19 cellular contexts compared by ENCODE assay signal in the genomic region with DNA sequence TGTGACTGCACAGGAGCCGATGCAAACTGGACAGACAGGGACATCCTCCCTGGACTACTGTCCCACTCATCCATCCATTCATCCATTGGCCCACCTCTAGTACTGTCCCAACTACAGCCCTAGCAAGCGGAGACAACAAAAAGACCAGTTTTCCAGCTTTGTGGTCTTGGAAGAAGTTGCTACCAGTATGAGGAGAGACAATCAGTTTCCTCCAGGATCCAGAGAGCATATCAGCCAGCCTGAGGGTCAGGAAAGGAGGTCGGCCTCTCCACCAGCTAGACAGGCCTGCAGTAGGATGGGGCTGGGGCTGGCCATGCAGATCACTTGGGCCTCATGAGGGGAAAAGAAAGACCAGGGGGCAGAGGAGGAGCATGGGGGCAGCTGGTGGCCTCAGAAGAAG. TPM values are rescaled to one million over a fixed set of nuclear protein-coding genes. Genes with fewer than 3 reads are reported as not detected.
DNase-seq lines count a peak whose midpoint lies in the region; ATAC-seq and TF ChIP-seq lines count a peak whose summit lies in the region.
"Had no signal": no experiment of that assay in that cellular context is flagged by ENCODE, and none has a peak within 500 bp of the region (broad histone marks: within the 10 kb centered on the region; RNA-seq: fewer than 3 reads in every experiment).

No MANE protein-coding gene starts in this region.

- DNase-seq in activated CD8-positive, alpha-beta memory T cell treated with anti-CD3 and anti-CD28 coated beads, Interleukin-2, amount 10 ng/mL, durations not matched to agents 7 days and 5 days, result peak; percentile 26
- no peak for DNase-seq in activated CD8-positive, alpha-beta memory T cell treated with anti-CD3 and anti-CD28 coated beads, Interleukin-2, amount 50 U/mL, for 4 hours
- DNase-seq in CD8-positive, alpha-beta T cell, result no peak
- peak; percentile 42 for DNase-seq in endodermal cell
- DNase-seq in trophoblast cell, result peak; percentile 45 to 65
- no peak for DNase-seq in AML-193 (lab: John Stamatoyannopoulos, UW)
- no peak for DNase-seq in GDM1 (lab: John Stamatoyannopoulos, UW)
- DNase-seq: COR-L47, DMS 273 treated with DMSO at 0.1 percent for 48 hours, GM23248, HCEC 1CT, IMR-90, NCI-H1417, NCI-H1930, NCI-H345, NCI-H524 treated with DMSO at 0.1 percent for 48 hours had no signal

- intact Hi-C loops in CD8-positive, alpha-beta T cell (cut with DNase I, micrococcal nuclease), result loop anchor here in 1 of 2 experiments (5.0 kb wide), 1 partner anchor 517 kb away; no protein-coding TSS in a partner anchor

- TF ChIP-seq CTCF in CD8-positive, alpha-beta T cell (IDR thresholded peaks at IDR 0.05), result no peak
- no peak for TF ChIP-seq CTCF in endodermal cell (conservative IDR thresholded peaks at IDR 0.05)

- no peak overlapping the region for H2AFZ ChIP-seq in trophoblast cell (ENCODE audit: insufficient read depth, low read length, poor library complexity)
- H2AFZ ChIP-seq: GM23248 had no signal

- no peak overlapping the region for H3K14ac ChIP-seq in trophoblast cell (ENCODE audit: low read length)

- H3K4me1 ChIP-seq in CD8-positive, alpha-beta T cell (ENCODE audit: insufficient read depth, low read length), result peaks cover 55% of the 10 kb centered on the region
- H3K4me1 ChIP-seq in endodermal cell (ENCODE audit: control insufficient read depth, insufficient read depth, low read length) (peaks cover 4% of the 10 kb centered on the region), trophoblast cell (ENCODE audit: control insufficient read depth in 1 of 2, insufficient read depth in 2 of 2, low read length in 2 of 2) (no peaks in the 10 kb centered on the region)

- H2AK5ac ChIP-seq in trophoblast cell (ENCODE audit: low read length), result no peak overlapping the region

- no peaks in the 10 kb centered on the region for H3K79me1 ChIP-seq in trophoblast cell (ENCODE audit: low read length)

- WGBS in endodermal cell (ENCODE audit: insufficient coverage in 1 of 2, insufficient read length in 1 of 2), 2 experiments, result 86 to 90% methylated on average over 1 to 3 of the region's 3 CpGs
- WGBS in trophoblast cell (ENCODE audit: extremely low coverage, insufficient coverage, insufficient read length), result no CpG with 5 or more reads among the region's 3 CpGs

- H3K4me2 ChIP-seq in trophoblast cell (ENCODE audit: low read length), result no peak overlapping the region

- H3K27ac Mint-ChIP-seq in activated CD8-positive, alpha-beta memory T cell treated with anti-CD3 and anti-CD28 coated beads, Interleukin-2, amount 10 ng/mL, durations not matched to agents 7 days and 5 days, result no peak overlapping the region
- peak overlapping the region; percentile 68 for H3K27ac Mint-ChIP-seq in CD8-positive, alpha-beta T cell
- H3K27ac Mint-ChIP-seq in endodermal cell, result no peak overlapping the region

- no peak overlapping the region for H2BK12ac ChIP-seq in trophoblast cell (ENCODE audit: low read length)

- H3K27ac ChIP-seq in CD8-positive, alpha-beta T cell (ENCODE audit: low read depth, low read length), result no peak overlapping the region
- H3K27ac ChIP-seq in endodermal cell (ENCODE audit: low read depth, low read length) (no peak overlapping the region), trophoblast cell (ENCODE audit: low read depth, low read length) (no peak overlapping the region)
- H3K27ac ChIP-seq: GM23248 had no signal

- H4K91ac ChIP-seq in trophoblast cell (ENCODE audit: low read depth, low read length), result no peak overlapping the region

- H4K8ac ChIP-seq in trophoblast cell (ENCODE audit: low read depth, low read length), result no peak overlapping the region

- peaks cover 18% of the 10 kb centered on the region for H3K4me1 Mint-ChIP-seq in activated CD8-positive, alpha-beta memory T cell treated with anti-CD3 and anti-CD28 coated beads, Interleukin-2, amount 10 ng/mL, durations not matched to agents 7 days and 5 days
- peaks cover 60% of the 10 kb centered on the region for H3K4me1 Mint-ChIP-seq in CD8-positive, alpha-beta T cell (ENCODE audit: low read depth)
- peaks cover 16% of the 10 kb centered on the region for H3K4me1 Mint-ChIP-seq in endodermal cell

- no peak for ATAC-seq in activated CD8-positive, alpha-beta memory T cell treated with anti-CD3 and anti-CD28 coated beads, Interleukin-2, amount 10 ng/mL, durations not matched to agents 7 days and 5 days
- no peak for ATAC-seq in CD8-positive, alpha-beta T cell
- no peak for ATAC-seq in HG02973 (IDR thresholded peaks at IDR 0.05; ENCODE audit: unreplicated experiment)

- POLR2A ChIA-PET in CD8-positive, alpha-beta T cell (lab: Charles Lee), result interaction anchor here (0.7 to 1.2 kb wide), 3 partner anchors 15 to 355 kb away, joined by 3 read pairs; a partner anchor contains a TSS

- H3K4ac ChIP-seq in trophoblast cell (ENCODE audit: low read depth, low read length), result no peak overlapping the region

- no peak overlapping the region for H3K18ac ChIP-seq in trophoblast cell (ENCODE audit: low read length)

- H3K9ac ChIP-seq in endodermal cell (ENCODE audit: extremely low read depth, low read length, poor library complexity, severe bottlenecking) (no peak overlapping the region), trophoblast cell (ENCODE audit: low read length) (no peak overlapping the region)
- H3K9ac ChIP-seq: GM23248 had no signal

- no peak overlapping the region for H4K12ac ChIP-seq in trophoblast cell (ENCODE audit: low read depth, low read length)

- CTCF ChIA-PET in activated CD8-positive, alpha-beta memory T cell treated with anti-CD3 and anti-CD28 coated beads, Interleukin-2, amount 10 ng/mL, durations not matched to agents 7 days and 5 days (lab: Charles Lee), result interaction anchor here (0.7 kb wide), 1 partner anchor 315 kb away, joined by 3 read pairs; no protein-coding TSS in a partner anchor
- CTCF ChIA-PET in CD8-positive, alpha-beta T cell (lab: Charles Lee), result interaction anchor here (0.6 to 5.0 kb wide), 3 partner anchors 11 to 1740 kb away, joined by 3 to 41 read pairs (median 3); no protein-coding TSS in a partner anchor

- H3K36me3 Mint-ChIP-seq in activated CD8-positive, alpha-beta memory T cell treated with anti-CD3 and anti-CD28 coated beads, Interleukin-2, amount 10 ng/mL, durations not matched to agents 7 days and 5 days, result no peaks in the 10 kb centered on the region
- H3K36me3 Mint-ChIP-seq in CD8-positive, alpha-beta T cell, result no peaks in the 10 kb centered on the region
- no peaks in the 10 kb centered on the region for H3K36me3 Mint-ChIP-seq in endodermal cell (ENCODE audit: low read depth)

- no peak overlapping the region for H3K4me3 ChIP-seq in CD8-positive, alpha-beta T cell (ENCODE audit: low read depth, low read length)
- no peak overlapping the region for H3K4me3 ChIP-seq in endodermal cell (ENCODE audit: low read length)
- no peak overlapping the region for H3K4me3 ChIP-seq in trophoblast cell (ENCODE audit: low read depth, low read length)
- H3K4me3 ChIP-seq: GM23248 had no signal

- no peaks in the 10 kb centered on the region for H3K9me3 Mint-ChIP-seq in activated CD8-positive, alpha-beta memory T cell treated with anti-CD3 and anti-CD28 coated beads, Interleukin-2, amount 10 ng/mL, durations not matched to agents 7 days and 5 days (ENCODE audit: low read depth)
- no peaks in the 10 kb centered on the region for H3K9me3 Mint-ChIP-seq in CD8-positive, alpha-beta T cell
- H3K9me3 Mint-ChIP-seq in endodermal cell, result peaks cover 15% of the 10 kb centered on the region

- H2BK5ac ChIP-seq in trophoblast cell (ENCODE audit: low read depth, low read length, poor library complexity), result no peak overlapping the region

- H3K79me2 ChIP-seq in trophoblast cell (ENCODE audit: control insufficient read depth, insufficient read depth, low read length, poor library complexity), result no peaks in the 10 kb centered on the region

- no peak overlapping the region for H2BK120ac ChIP-seq in trophoblast cell (ENCODE audit: insufficient read depth, low read length, poor library complexity)

- H3K4me3 Mint-ChIP-seq in activated CD8-positive, alpha-beta memory T cell treated with anti-CD3 and anti-CD28 coated beads, Interleukin-2, amount 10 ng/mL, durations not matched to agents 7 days and 5 days, result no peak overlapping the region
- H3K4me3 Mint-ChIP-seq in CD8-positive, alpha-beta T cell, result no peak overlapping the region
- H3K4me3 Mint-ChIP-seq in endodermal cell, result no peak overlapping the region

- H3K9me3 ChIP-seq in CD8-positive, alpha-beta T cell (ENCODE audit: low read length), result no peaks in the 10 kb centered on the region
- H3K9me3 ChIP-seq in endodermal cell (ENCODE audit: control insufficient read depth, low read length) (no peaks in the 10 kb centered on the region), trophoblast cell (ENCODE audit: insufficient read depth, low read depth, low read length) (no peaks in the 10 kb centered on the region)

- peaks cover 2% of the 10 kb centered on the region for H3K27me3 Mint-ChIP-seq in activated CD8-positive, alpha-beta memory T cell treated with anti-CD3 and anti-CD28 coated beads, Interleukin-2, amount 10 ng/mL, durations not matched to agents 7 days and 5 days
- H3K27me3 Mint-ChIP-seq in CD8-positive, alpha-beta T cell (ENCODE audit: low read depth), result no peaks in the 10 kb centered on the region
- H3K27me3 Mint-ChIP-seq in endodermal cell (ENCODE audit: insufficient read depth), result peaks cover 4% of the 10 kb centered on the region

- no peak overlapping the region for H3K23ac ChIP-seq in trophoblast cell (ENCODE audit: low read length)

- H3K36me3 ChIP-seq in CD8-positive, alpha-beta T cell (ENCODE audit: insufficient read depth, low read length), result no peaks in the 10 kb centered on the region
- H3K36me3 ChIP-seq in endodermal cell (ENCODE audit: control insufficient read depth, insufficient read depth, low read length) (no peaks in the 10 kb centered on the region), trophoblast cell (ENCODE audit: control insufficient read depth in 1 of 2, insufficient read depth in 2 of 2, low read length in 2 of 2) (no peaks in the 10 kb centered on the region)

- H3K27me3 ChIP-seq in CD8-positive, alpha-beta T cell (ENCODE audit: insufficient read depth, low read length), result no peaks in the 10 kb centered on the region
- H3K27me3 ChIP-seq in endodermal cell (ENCODE audit: control insufficient read depth, insufficient read depth, low read length, poor library complexity, severe bottlenecking) (no peaks in the 10 kb centered on the region), trophoblast cell (ENCODE audit: insufficient read depth, low read length) (no peaks in the 10 kb centered on the region)

RNA-seq across cellular contexts. Expression of a gene that starts 16.8 kb away (rescaled TPM):
- not detected for total RNA-seq in activated CD8-positive, alpha-beta memory T cell treated with anti-CD3 and anti-CD28 coated beads, Interleukin-2, amount 10 ng/mL, durations not matched to agents 7 days and 5 days
- total RNA-seq in CD8-positive, alpha-beta T cell, result not detected
- not detected for total RNA-seq in endodermal cell
- polyA plus RNA-seq in endodermal cell (2013, experiment 1 of 2), result not detected
- polyA plus RNA-seq in endodermal cell (2013, experiment 2 of 2), result not detected
- not detected in 2 replicates for polyA plus RNA-seq in trophoblast cell (2013)
- total RNA-seq: GM23248, IMR-90 had no signal
- polyA plus RNA-seq: BJ, GM23248, IMR-90 had no signal

RNA-seq across cellular contexts. Expression of a gene that starts 18.3 kb away (rescaled TPM):
- total RNA-seq in activated CD8-positive, alpha-beta memory T cell treated with anti-CD3 and anti-CD28 coated beads, Interleukin-2, amount 10 ng/mL, durations not matched to agents 7 days and 5 days, result not detected
- not detected for total RNA-seq in CD8-positive, alpha-beta T cell
- total RNA-seq in endodermal cell, result under 1 TPM; 0.46 to 0.48 TPM
- polyA plus RNA-seq in endodermal cell (2013, experiment 1 of 2), result not detected
- polyA plus RNA-seq in endodermal cell (2013, experiment 2 of 2), result not detected
- polyA plus RNA-seq in trophoblast cell (2013), result not detected in 2 replicates
- total RNA-seq: GM23248, IMR-90, M059J had no signal
- polyA plus RNA-seq: BJ, GM23248, IMR-90 had no signal

RNA-seq across cellular contexts. Expression of a gene that starts 24.7 kb away (rescaled TPM):
- not detected for total RNA-seq in activated CD8-positive, alpha-beta memory T cell treated with anti-CD3 and anti-CD28 coated beads, Interleukin-2, amount 10 ng/mL, durations not matched to agents 7 days and 5 days
- 1 to 10 TPM in 1 of 2 experiments, under 1 TPM in 1; 1.00 to 1.1 TPM for total RNA-seq in CD8-positive, alpha-beta T cell
- not detected for total RNA-seq in endodermal cell
- not detected for polyA plus RNA-seq in endodermal cell (2013, experiment 1 of 2)
- not detected for polyA plus RNA-seq in endodermal cell (2013, experiment 2 of 2)
- polyA plus RNA-seq in trophoblast cell (2013), result not detected in 2 replicates
- total RNA-seq: GM23248, IMR-90, M059J had no signal
- polyA plus RNA-seq: BJ, GM23248, IMR-90 had no signal

RNA-seq across cellular contexts. Expression of a gene that starts 31.2 kb away (rescaled TPM):
- not detected for total RNA-seq in activated CD8-positive, alpha-beta memory T cell treated with anti-CD3 and anti-CD28 coated beads, Interleukin-2, amount 10 ng/mL, durations not matched to agents 7 days and 5 days
- not detected for total RNA-seq in CD8-positive, alpha-beta T cell
- not detected for total RNA-seq in endodermal cell
- polyA plus RNA-seq in endodermal cell (2013, experiment 1 of 2), result not detected
- not detected for polyA plus RNA-seq in endodermal cell (2013, experiment 2 of 2)
- polyA plus RNA-seq in trophoblast cell (2013), result not detected in 2 replicates
- total RNA-seq: GM23248, IMR-90, M059J had no signal
- polyA plus RNA-seq: BJ, GM23248, IMR-90 had no signal

RNA-seq across cellular contexts. Expression of a gene that starts 35.8 kb away (rescaled TPM):
- total RNA-seq in activated CD8-positive, alpha-beta memory T cell treated with anti-CD3 and anti-CD28 coated beads, Interleukin-2, amount 10 ng/mL, durations not matched to agents 7 days and 5 days, result not detected
- total RNA-seq in CD8-positive, alpha-beta T cell, result not detected
- total RNA-seq in endodermal cell, result not detected
- not detected for polyA plus RNA-seq in endodermal cell (2013, experiment 1 of 2)
- not detected for polyA plus RNA-seq in endodermal cell (2013, experiment 2 of 2)
- polyA plus RNA-seq in trophoblast cell (2013), result 0.03 and 0.04 TPM in 2 replicates

Comparison
In these comparisons a context has a peak if more than half of its experiments do, and no peak if none do; other contexts are left out.
1. DNase-seq: peak in activated CD8-positive, alpha-beta memory T cell treated with anti-CD3 and anti-CD28 coated beads, Interleukin-2, amount 10 ng/mL, durations not matched to agents 7 days and 5 days (single experiment), endodermal cell (single experiment) and trophoblast cell (2 of 2); none in activated CD8-positive, alpha-beta memory T cell treated with anti-CD3 and anti-CD28 coated beads, Interleukin-2, amount 50 U/mL, for 4 hours (single experiment), CD8-positive, alpha-beta T cell (0 of 7), AML-193 (0 of 2) and GDM1 (single experiment).